8 cellular contexts compared by ENCODE assay signal in genomic region chr1:29849038-29849750, GRCh38.
DNase-seq lines count a peak whose midpoint lies in the region; ATAC-seq and TF ChIP-seq lines count a peak whose summit lies in the region.

No MANE protein-coding gene starts in this region.

- ATAC-seq in HG03135 (IDR thresholded peaks at IDR 0.05; ENCODE audit: unreplicated experiment) = no peak
- ATAC-seq in GM19452 (IDR thresholded peaks at IDR 0.05; ENCODE audit: unreplicated experiment) = no peak

- H3K27ac ChIP-seq in VCaP = no peak overlapping the region; the same call in 1 of the 2 replicates

- TF ChIP-seq CTCF in LNCaP clone FGC (IDR thresholded peaks at IDR 0.05; ENCODE audit: control insufficient read depth, extremely low read depth, insufficient read depth) = peak; percentile 50
- peak; percentile 57 for TF ChIP-seq CTCF in VCaP (conservative IDR thresholded peaks at IDR 0.05)
- TF ChIP-seq CTCF in epithelial cell of esophagus (IDR thresholded peaks at IDR 0.05; ENCODE audit: insufficient read depth, low read depth, low read length, missing control alignments) = peak; percentile 54

- DNase-seq in NCI-H345 (lab: John Stamatoyannopoulos, UW) (peak; percentile 49), NCI-H345 treated with DMSO at 0.1 percent for 48 hours (lab: John Stamatoyannopoulos, UW; ENCODE audit: unreplicated experiment) (no peak), LNCaP clone FGC (ENCODE audit: low read depth) (no peak), epithelial cell of esophagus (ENCODE audit: low read depth) (peak; percentile 40), pons (ENCODE audit: low spot score) (peak; percentile 8)

- no peak overlapping the region for H3K4me3 ChIP-seq in LNCaP clone FGC (ENCODE audit: low read depth, low read length)
- H3K4me3 ChIP-seq in epithelial cell of esophagus (ENCODE audit: low read length) = no peak overlapping the region

Comparison
In these comparisons a context has a peak if more than half of its experiments do, and no peak if none do; other contexts are left out.
1. DNase-seq: peak in NCI-H345 (single experiment), epithelial cell of esophagus (single experiment) and pons (single experiment); none in NCI-H345 treated with DMSO at 0.1 percent for 48 hours (single experiment) and LNCaP clone FGC (single experiment).
2. Peak in every context shown above with its lines, with median percentiles within 50 percentile points of each other: CTCF ChIP-seq.